In genomic region chr5:34186108-34186507, GRCh38 we compare ENCODE assay signal across 7 cellular contexts.
DNase-seq lines count a peak whose midpoint lies in the region; ATAC-seq, FAIRE-seq and TF ChIP-seq lines count a peak whose summit lies in the region.
"Not testable (repeated sequence)": the region's sequence is repeated elsewhere in the genome, so short reads cannot be mapped to it uniquely, and the experiment has no call there.

No MANE protein-coding gene starts in this region.

- H3K27me3 Mint-ChIP-seq in activated CD8-positive, alpha-beta memory T cell treated with anti-CD3 and anti-CD28 coated beads, Interleukin-2, amount 10 ng/mL, durations not matched to agents 7 days and 5 days; nephron progenitor cell (ENCODE audit: low read depth, poor library complexity): not testable (repeated sequence)

- intact Hi-C loops in Right ventricle myocardium inferior (cut with DNase I); kidney (cut with DNase I); aorta (cut with DNase I): not testable (repeated sequence)

- not testable (repeated sequence) for FAIRE-seq in kidney (lab: Jason Lieb, UNC)

- not testable (repeated sequence) for H3K4me1 ChIP-seq in RWPE2 (ENCODE audit: insufficient read depth, poor library complexity, severe bottlenecking); kidney (ENCODE audit: control insufficient read depth in 1 of 2, insufficient read depth in 1 of 2, low read depth in 1 of 2, low read length in 2 of 2); aorta (ENCODE audit: control insufficient read depth in 1 of 2, insufficient read depth in 2 of 2, low read length in 2 of 2)

- not testable (repeated sequence) for H3K4me3 ChIP-seq in RWPE2 (ENCODE audit: severe bottlenecking); kidney (ENCODE audit: low read length in 2 of 2); aorta (ENCODE audit: low read length in 2 of 2)

- CTCF ChIA-PET in activated CD8-positive, alpha-beta memory T cell treated with anti-CD3 and anti-CD28 coated beads, Interleukin-2, amount 10 ng/mL, durations not matched to agents 7 days and 5 days (lab: Charles Lee): not testable (repeated sequence)

- H3K9me3 Mint-ChIP-seq in activated CD8-positive, alpha-beta memory T cell treated with anti-CD3 and anti-CD28 coated beads, Interleukin-2, amount 10 ng/mL, durations not matched to agents 7 days and 5 days (ENCODE audit: low read depth); nephron progenitor cell: not testable (repeated sequence)

- not testable (repeated sequence) for H3K27me3 ChIP-seq in RWPE2 (ENCODE audit: insufficient read depth, poor library complexity, severe bottlenecking); aorta (ENCODE audit: control insufficient read depth in 1 of 2, insufficient read depth in 2 of 2, low read length in 1 of 2)

- H3K9me3 ChIP-seq in RWPE2 (ENCODE audit: severe bottlenecking); kidney (ENCODE audit: control insufficient read depth in 1 of 2, low read length in 2 of 2); aorta (ENCODE audit: control insufficient read depth, low read length): not testable (repeated sequence)

- TF ChIP-seq CTCF in RWPE2 (IDR thresholded peaks at IDR 0.05; ENCODE audit: poor library complexity, severe bottlenecking); kidney (IDR thresholded peaks at IDR 0.05; ENCODE audit: borderline replicate concordance, extremely low read depth, insufficient read depth); nephron progenitor cell (IDR thresholded peaks at IDR 0.05): not testable (repeated sequence)

- not testable (repeated sequence) for H3K9ac ChIP-seq in kidney (ENCODE audit: low read length in 2 of 2)

- ATAC-seq in RWPE2 (ENCODE audit: low read depth); activated CD8-positive, alpha-beta memory T cell treated with anti-CD3 and anti-CD28 coated beads, Interleukin-2, amount 10 ng/mL, durations not matched to agents 7 days and 5 days; Right ventricle myocardium inferior; aorta (ENCODE audit: low FRiP score): not testable (repeated sequence)

- H3K36me3 ChIP-seq in RWPE2 (ENCODE audit: low read depth); kidney (ENCODE audit: control insufficient read depth in 1 of 2, insufficient read depth in 2 of 2, low read length in 2 of 2); aorta (ENCODE audit: control insufficient read depth in 1 of 2, insufficient read depth in 2 of 2, low read length in 1 of 2): not testable (repeated sequence)

- H3K27ac Mint-ChIP-seq in activated CD8-positive, alpha-beta memory T cell treated with anti-CD3 and anti-CD28 coated beads, Interleukin-2, amount 10 ng/mL, durations not matched to agents 7 days and 5 days: not testable (repeated sequence)
- peak overlapping the region; percentile 5 for H3K27ac Mint-ChIP-seq in nephron progenitor cell

- peak; percentile 69 for DNase-seq in RWPE2 (ENCODE audit: low spot score)
- DNase-seq in activated CD8-positive, alpha-beta memory T cell treated with anti-CD3 and anti-CD28 coated beads, Interleukin-2, amount 10 ng/mL, durations not matched to agents 7 days and 5 days: peak; percentile 61
- peak; percentile 58 for DNase-seq in Right ventricle myocardium inferior (ENCODE audit: missing footprints)
- peak; percentile 73 for DNase-seq in kidney
- DNase-seq in nephron progenitor cell: not testable (repeated sequence)
- DNase-seq in stimulated activated CD8-positive, alpha-beta memory T cell treated with anti-CD3 and anti-CD28 coated beads, Interleukin-4, amount 100 ng/mL, for 48 hours: peak; percentile 29
- DNase-seq in aorta: peak; percentile 42 to 72

- 92 to 94% methylated on average over 2 of the region's 2 CpGs for WGBS in aorta, 2 donors

- H3K27ac ChIP-seq in RWPE2 (ENCODE audit: poor library complexity, severe bottlenecking); kidney (ENCODE audit: low read depth in 2 of 2, low read length in 2 of 2); aorta (ENCODE audit: low read depth in 1 of 2, low read length in 2 of 2): not testable (repeated sequence)

- H3K36me3 Mint-ChIP-seq in activated CD8-positive, alpha-beta memory T cell treated with anti-CD3 and anti-CD28 coated beads, Interleukin-2, amount 10 ng/mL, durations not matched to agents 7 days and 5 days: not testable (repeated sequence)
- peaks cover 42% of the 10 kb centered on the region for H3K36me3 Mint-ChIP-seq in nephron progenitor cell (ENCODE audit: low read depth)

- H3K4me3 Mint-ChIP-seq in activated CD8-positive, alpha-beta memory T cell treated with anti-CD3 and anti-CD28 coated beads, Interleukin-2, amount 10 ng/mL, durations not matched to agents 7 days and 5 days; nephron progenitor cell: not testable (repeated sequence)

- not testable (repeated sequence) for H3K4me1 Mint-ChIP-seq in activated CD8-positive, alpha-beta memory T cell treated with anti-CD3 and anti-CD28 coated beads, Interleukin-2, amount 10 ng/mL, durations not matched to agents 7 days and 5 days; nephron progenitor cell
